In the genomic region with DNA sequence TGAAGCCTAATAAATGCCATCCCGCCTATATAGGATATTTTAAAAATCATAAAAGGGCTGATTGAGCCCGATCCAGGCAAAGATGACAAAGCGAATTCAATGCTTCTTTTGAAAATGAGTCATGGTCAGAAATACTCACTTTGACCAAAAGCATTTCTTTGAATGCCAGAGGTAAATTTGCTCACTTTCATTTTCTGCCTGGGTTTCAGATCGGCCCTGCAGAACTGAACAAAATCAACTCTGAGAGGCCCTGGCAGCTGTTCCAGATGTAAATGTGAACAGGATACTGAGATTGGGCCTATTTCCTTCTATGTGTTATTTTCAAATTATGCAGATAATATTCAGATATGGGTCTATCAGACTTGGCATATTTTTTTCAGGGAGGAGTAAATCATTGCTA, we compare ENCODE assay signal across 1 cellular context.
TF ChIP-seq lines count a peak whose summit lies in the region.

No MANE protein-coding gene starts in this region.

TF ChIP-seq in IMR-90, 13 proteins besides CTCF, POLR2A, EP300 and RAD21:
- peak; percentile 76 for TF ChIP-seq MAFK (IDR thresholded peaks at IDR 0.05; ENCODE audit: low read depth, low read length)
- no peak for TF ChIP-seq MXI1 (IDR thresholded peaks at IDR 0.05; ENCODE audit: borderline replicate concordance, low read depth, low read length)
- no peak for TF ChIP-seq CHD1 (IDR thresholded peaks at IDR 0.05; ENCODE audit: low read depth, low read length)
- TF ChIP-seq, protein P1, sequence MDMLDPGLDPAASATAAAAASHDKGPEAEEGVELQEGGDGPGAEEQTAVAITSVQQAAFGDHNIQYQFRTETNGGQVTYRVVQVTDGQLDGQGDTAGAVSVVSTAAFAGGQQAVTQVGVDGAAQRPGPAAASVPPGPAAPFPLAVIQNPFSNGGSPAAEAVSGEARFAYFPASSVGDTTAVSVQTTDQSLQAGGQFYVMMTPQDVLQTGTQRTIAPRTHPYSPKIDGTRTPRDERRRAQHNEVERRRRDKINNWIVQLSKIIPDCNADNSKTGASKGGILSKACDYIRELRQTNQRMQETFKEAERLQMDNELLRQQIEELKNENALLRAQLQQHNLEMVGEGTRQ (IDR thresholded peaks at IDR 0.05; ENCODE audit: low read depth, low read length), result no peak
- TF ChIP-seq FOS (IDR thresholded peaks at IDR 0.05; ENCODE audit: low read depth, low read length), result peak; percentile 68; the same call in 1 of the 2 replicates
- TF ChIP-seq RFX5 (IDR thresholded peaks at IDR 0.05; ENCODE audit: low read depth, low read length), result no peak
- TF ChIP-seq, protein P2, sequence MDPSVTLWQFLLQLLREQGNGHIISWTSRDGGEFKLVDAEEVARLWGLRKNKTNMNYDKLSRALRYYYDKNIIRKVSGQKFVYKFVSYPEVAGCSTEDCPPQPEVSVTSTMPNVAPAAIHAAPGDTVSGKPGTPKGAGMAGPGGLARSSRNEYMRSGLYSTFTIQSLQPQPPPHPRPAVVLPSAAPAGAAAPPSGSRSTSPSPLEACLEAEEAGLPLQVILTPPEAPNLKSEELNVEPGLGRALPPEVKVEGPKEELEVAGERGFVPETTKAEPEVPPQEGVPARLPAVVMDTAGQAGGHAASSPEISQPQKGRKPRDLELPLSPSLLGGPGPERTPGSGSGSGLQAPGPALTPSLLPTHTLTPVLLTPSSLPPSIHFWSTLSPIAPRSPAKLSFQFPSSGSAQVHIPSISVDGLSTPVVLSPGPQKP (IDR thresholded peaks at IDR 0.05; ENCODE audit: borderline replicate concordance, low read depth, low read length), result no peak
- TF ChIP-seq NFE2L2 (IDR thresholded peaks at IDR 0.05; ENCODE audit: low read depth, low read length), result peak; percentile 83
- TF ChIP-seq RCOR1 (IDR thresholded peaks at IDR 0.05; ENCODE audit: insufficient replicate concordance, low read length), result no peak
- TF ChIP-seq SMC3 (IDR thresholded peaks at IDR 0.05; ENCODE audit: low read depth, low read length), result no peak
